Comparison of ENCODE assay signal across 8 cellular contexts in the genomic region with DNA sequence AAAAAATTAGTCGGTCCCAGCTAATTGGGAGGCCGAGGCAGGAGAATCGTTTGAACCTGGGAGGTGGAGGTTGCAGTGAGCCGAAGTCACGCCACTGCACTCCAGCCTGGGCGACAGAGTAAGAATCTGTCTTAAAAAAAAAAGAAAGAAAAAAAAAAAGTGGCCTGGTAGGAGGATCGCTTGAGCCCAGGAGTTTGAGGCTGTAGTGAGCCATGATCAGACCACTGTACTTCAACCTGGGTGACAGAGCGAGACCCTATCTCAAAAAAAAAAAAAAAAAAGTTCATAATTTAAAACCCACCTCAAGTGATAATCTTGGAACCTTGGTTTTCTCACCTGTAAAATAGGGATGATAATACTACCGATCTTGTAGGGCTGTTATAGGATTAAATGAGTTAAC. TPM values are rescaled to one million over a fixed set of nuclear protein-coding genes. Genes with fewer than 3 reads are reported as not detected.
A peak's percentile ranks its signal among the peaks of the same experiment; 100 is the strongest.
DNase-seq lines count a peak whose midpoint lies in the region; ATAC-seq and TF ChIP-seq lines count a peak whose summit lies in the region.
"Not testable (repeated sequence)": the region's sequence is repeated elsewhere in the genome, so short reads cannot be mapped to it uniquely, and the experiment has no call there.
"Had no signal": no experiment of that assay in that cellular context is flagged by ENCODE, and none has a peak within 500 bp of the region (broad histone marks: within the 10 kb centered on the region; RNA-seq: fewer than 3 reads in every experiment).

No MANE protein-coding gene starts in this region.

- H3K4me1 Mint-ChIP-seq in CD4-positive, CD25-positive, alpha-beta regulatory T cell, result peaks cover 0 to 46% (median 28%) of the 10 kb centered on the region in 4 donors
- H3K4me1 Mint-ChIP-seq in activated naive CD8-positive, alpha-beta T cell treated with anti-CD3 and anti-CD28 coated beads, Interleukin-2, amount 50 U/mL, for 24 hours, result peaks cover 34% of the 10 kb centered on the region
- peaks cover 12 to 50% (median 40%) of the 10 kb centered on the region in 7 donors for H3K4me1 Mint-ChIP-seq in naive thymus-derived CD4-positive, alpha-beta T cell
- H3K4me1 Mint-ChIP-seq in stimulated activated naive CD8-positive, alpha-beta T cell treated with anti-CD3 and anti-CD28 coated beads, Interleukin-15, amount 100 ng/mL, for 72 hours, result peaks cover 38% of the 10 kb centered on the region

- TF ChIP-seq RAD21 in SK-N-SH (IDR thresholded peaks at IDR 0.05; ENCODE audit: low read length), result not testable (repeated sequence)

- H3F3A ChIP-seq in SK-N-SH (replicated peaks; ENCODE audit: insufficient read depth), result peaks cover 35% of the 10 kb centered on the region

- H4K20me1 ChIP-seq in SK-N-SH (ENCODE audit: insufficient read depth), result not testable (repeated sequence)

- not testable (repeated sequence) for TF ChIP-seq EP300 in SK-N-SH (IDR thresholded peaks at IDR 0.05; ENCODE audit: borderline replicate concordance in 1 of 2, low read depth in 1 of 2, low read length in 1 of 2)

- H3K9me3 Mint-ChIP-seq in CD4-positive, CD25-positive, alpha-beta regulatory T cell; activated naive CD8-positive, alpha-beta T cell treated with anti-CD3 and anti-CD28 coated beads, Interleukin-2, amount 50 U/mL, for 24 hours; naive thymus-derived CD4-positive, alpha-beta T cell; stimulated activated naive CD8-positive, alpha-beta T cell treated with anti-CD3 and anti-CD28 coated beads, Interleukin-15, amount 100 ng/mL, for 72 hours: not testable (repeated sequence)

- H3K27ac Mint-ChIP-seq in CD4-positive, CD25-positive, alpha-beta regulatory T cell, result peak overlapping the region; percentile 42 to 97 (median 95)
- H3K27ac Mint-ChIP-seq in activated naive CD8-positive, alpha-beta T cell treated with anti-CD3 and anti-CD28 coated beads, Interleukin-2, amount 50 U/mL, for 24 hours, result peak overlapping the region; percentile 73
- peak overlapping the region; percentile 93 to 100 (median 97) for H3K27ac Mint-ChIP-seq in naive thymus-derived CD4-positive, alpha-beta T cell
- peak overlapping the region in 1 of 2 donors; percentile 92 for H3K27ac Mint-ChIP-seq in stimulated activated naive CD8-positive, alpha-beta T cell treated with anti-CD3 and anti-CD28 coated beads, Interleukin-15, amount 100 ng/mL, for 72 hours

- H3K9ac ChIP-seq in SK-N-SH, result peak overlapping the region; percentile 82; the same call in 1 of the 2 replicates

- not testable (repeated sequence) for H2AFZ ChIP-seq in SK-N-SH (ENCODE audit: low read depth)

- not testable (repeated sequence) for H3K9me2 ChIP-seq in SK-N-SH

- not testable (repeated sequence) for H3K4me3 ChIP-seq in CD4-positive, CD25-positive, alpha-beta regulatory T cell (ENCODE audit: low read depth, low read length); SK-N-SH (ENCODE audit: low read depth in 2 of 2, low read length in 1 of 2); naive thymus-derived CD4-positive, alpha-beta T cell (ENCODE audit: low read length)
- H3K4me3 ChIP-seq in esophagus squamous epithelium, result peak overlapping the region in 2 of 4 donors; percentile 75 to 83

- H3K36me3 Mint-ChIP-seq in CD4-positive, CD25-positive, alpha-beta regulatory T cell; naive thymus-derived CD4-positive, alpha-beta T cell: not testable (repeated sequence)
- H3K36me3 Mint-ChIP-seq in activated naive CD8-positive, alpha-beta T cell treated with anti-CD3 and anti-CD28 coated beads, Interleukin-2, amount 50 U/mL, for 24 hours (ENCODE audit: low read depth), result peaks cover 14% of the 10 kb centered on the region

- not testable (repeated sequence) for DNase-seq in CD4-positive, CD25-positive, alpha-beta regulatory T cell; SK-N-SH; activated naive CD8-positive, alpha-beta T cell treated with anti-CD3 and anti-CD28 coated beads, Interleukin-2, amount 50 U/mL, for 24 hours; esophagus squamous epithelium (lab: John Stamatoyannopoulos, UW); stimulated activated naive CD8-positive, alpha-beta T cell treated with anti-CD3 and anti-CD28 coated beads, Interleukin-15, amount 100 ng/mL, for 72 hours
- DNase-seq in naive thymus-derived CD4-positive, alpha-beta T cell, result peak in 1 of 9 donors; percentile 13

- not testable (repeated sequence) for H3K9me3 ChIP-seq in CD4-positive, CD25-positive, alpha-beta regulatory T cell (ENCODE audit: control insufficient read depth in 2 of 2, low read length in 2 of 2); SK-N-SH; esophagus squamous epithelium; naive thymus-derived CD4-positive, alpha-beta T cell (ENCODE audit: control insufficient read depth in 2 of 3, low read length in 3 of 3)

- not testable (repeated sequence) for H3K36me3 ChIP-seq in CD4-positive, CD25-positive, alpha-beta regulatory T cell (ENCODE audit: control insufficient read depth, insufficient read depth, low read length)
- H3K36me3 ChIP-seq in SK-N-SH (replicated peaks in 1 of 2; ENCODE audit: control insufficient read depth in 1 of 2, insufficient read depth in 2 of 2, low read length in 1 of 2) (peaks cover 7 to 15% of the 10 kb centered on the region in 2 experiments), esophagus squamous epithelium (peaks cover 0 to 13% (median 7%) of the 10 kb centered on the region in 3 donors)
- H3K36me3 ChIP-seq in naive thymus-derived CD4-positive, alpha-beta T cell (ENCODE audit: control insufficient read depth in 2 of 3, insufficient read depth in 3 of 3, low read length in 3 of 3), result peaks cover 0 to 17% (median 7%) of the 10 kb centered on the region in 3 experiments

- ATAC-seq in CD4-positive, CD25-positive, alpha-beta regulatory T cell (ENCODE audit: low read depth in 2 of 2); activated naive CD8-positive, alpha-beta T cell treated with anti-CD3 and anti-CD28 coated beads, Interleukin-2, amount 50 U/mL, for 24 hours; naive thymus-derived CD4-positive, alpha-beta T cell; stimulated activated naive CD8-positive, alpha-beta T cell treated with anti-CD3 and anti-CD28 coated beads, Interleukin-15, amount 100 ng/mL, for 72 hours: not testable (repeated sequence)

- H3K79me2 ChIP-seq in SK-N-SH (ENCODE audit: insufficient read depth), result peaks cover 36% of the 10 kb centered on the region

- CTCF ChIA-PET in SK-N-SH (lab: Yijun Ruan, JAX), result interaction anchor here (0.6 to 2.4 kb wide), 3 partner anchors 10 to 451 kb away, joined by 3 to 15 read pairs (median 3); a partner anchor contains a TSS
- CTCF ChIA-PET in naive thymus-derived CD4-positive, alpha-beta T cell (lab: Charles Lee), result interaction anchor here (2.3 to 3.3 kb wide), 2 partner anchors 21 to 43 kb away, joined by 16 to 33 read pairs; a partner anchor contains a TSS

- peaks cover 42% of the 10 kb centered on the region for H3K4me1 ChIP-seq in CD4-positive, CD25-positive, alpha-beta regulatory T cell (ENCODE audit: control insufficient read depth, insufficient read depth, low read length, poor library complexity, severe bottlenecking)
- H3K4me1 ChIP-seq in SK-N-SH (ENCODE audit: control insufficient read depth in 1 of 2, insufficient read depth in 2 of 2, low read depth in 1 of 2, low read length in 1 of 2) (peaks cover 6 to 17% of the 10 kb centered on the region in 2 experiments; a peak in 3 of 4 replicates), esophagus squamous epithelium (peaks cover 20 to 65% (median 42%) of the 10 kb centered on the region in 3 donors)
- peaks cover 15 to 18% of the 10 kb centered on the region in 2 donors for H3K4me1 ChIP-seq in naive thymus-derived CD4-positive, alpha-beta T cell (ENCODE audit: control insufficient read depth in 2 of 2, insufficient read depth in 2 of 2, low read length in 2 of 2)

- TF ChIP-seq POLR2A in esophagus squamous epithelium (IDR thresholded peaks at IDR 0.05), result not testable (repeated sequence)

- peak overlapping the region; percentile 82 for H3K27ac ChIP-seq in CD4-positive, CD25-positive, alpha-beta regulatory T cell (ENCODE audit: insufficient read depth, low read length, poor library complexity, severe bottlenecking)
- H3K27ac ChIP-seq in SK-N-SH (ENCODE audit: low read depth in 2 of 2, low read length in 1 of 2), result peak overlapping the region; percentile 92 to 97
- peak overlapping the region; percentile 97 to 100 (median 100) for H3K27ac ChIP-seq in esophagus squamous epithelium
- peak overlapping the region; percentile 90 for H3K27ac ChIP-seq in naive thymus-derived CD4-positive, alpha-beta T cell (ENCODE audit: low read depth, low read length)

- not testable (repeated sequence) for TF ChIP-seq CTCF in SK-N-SH (IDR thresholded peaks at IDR 0.05); esophagus squamous epithelium (IDR thresholded peaks at IDR 0.05)

- intact Hi-C loops in esophagus squamous epithelium (cut with DNase I), result loop anchor here (10.0 kb wide), 1 partner anchor 183 kb away; a partner anchor contains a TSS
- intact Hi-C loops in naive thymus-derived CD4-positive, alpha-beta T cell (cut with micrococcal nuclease), result loop anchor here (1.0 to 10.0 kb wide), 9 partner anchors 11 to 1077 kb away; a partner anchor contains a TSS

- H3K27me3 ChIP-seq in CD4-positive, CD25-positive, alpha-beta regulatory T cell (ENCODE audit: control insufficient read depth, insufficient read depth, low read length); SK-N-SH (ENCODE audit: insufficient read depth); esophagus squamous epithelium; naive thymus-derived CD4-positive, alpha-beta T cell (ENCODE audit: control insufficient read depth in 2 of 2, insufficient read depth in 2 of 2, low read length in 2 of 2): not testable (repeated sequence)

- peak overlapping the region; percentile 87 for H3K4me2 ChIP-seq in SK-N-SH

- peaks cover 25% of the 10 kb centered on the region for H3K27me3 Mint-ChIP-seq in CD4-positive, CD25-positive, alpha-beta regulatory T cell
- H3K27me3 Mint-ChIP-seq in activated naive CD8-positive, alpha-beta T cell treated with anti-CD3 and anti-CD28 coated beads, Interleukin-2, amount 50 U/mL, for 24 hours; naive thymus-derived CD4-positive, alpha-beta T cell; stimulated activated naive CD8-positive, alpha-beta T cell treated with anti-CD3 and anti-CD28 coated beads, Interleukin-15, amount 100 ng/mL, for 72 hours: not testable (repeated sequence)

- WGBS in SK-N-SH (ENCODE audit: low lambda C conversion rate), result 88% methylated on average over 9 of the region's 9 CpGs
- 69 to 76% methylated on average over 9 of the region's 9 CpGs for WGBS in esophagus squamous epithelium, 2 donors

- H3K4me3 Mint-ChIP-seq in CD4-positive, CD25-positive, alpha-beta regulatory T cell, result peak overlapping the region; percentile 87 to 96 (median 90)
- H3K4me3 Mint-ChIP-seq in activated naive CD8-positive, alpha-beta T cell treated with anti-CD3 and anti-CD28 coated beads, Interleukin-2, amount 50 U/mL, for 24 hours, result peak overlapping the region; percentile 80
- peak overlapping the region; percentile 28 to 93 (median 90) for H3K4me3 Mint-ChIP-seq in naive thymus-derived CD4-positive, alpha-beta T cell
- peak overlapping the region; percentile 87 to 89 for H3K4me3 Mint-ChIP-seq in stimulated activated naive CD8-positive, alpha-beta T cell treated with anti-CD3 and anti-CD28 coated beads, Interleukin-15, amount 100 ng/mL, for 72 hours

- POLR2A ChIA-PET in SK-N-SH (lab: Yijun Ruan, JAX), result interaction anchor here (0.8 to 1.7 kb wide), 3 partner anchors 8 to 18 kb away, joined by 3 to 6 read pairs (median 4); no protein-coding TSS in a partner anchor
- POLR2A ChIA-PET in naive thymus-derived CD4-positive, alpha-beta T cell (lab: Charles Lee), result interaction anchor here (0.7 to 7.3 kb wide), 7 partner anchors 11 to 262 kb away, joined by 3 to 60 read pairs (median 11); a partner anchor contains a TSS

RNA-seq across cellular contexts. Expression of a gene that starts 3.8 kb away (rescaled TPM):
- total RNA-seq in CD4-positive, CD25-positive, alpha-beta regulatory T cell, result 17.0 TPM
- polyA plus RNA-seq in CD4-positive, CD25-positive, alpha-beta regulatory T cell, result 1 to 10 TPM; 5.5 to 8.5 (median 5.9) TPM
- 7.1 and 10.4 TPM in 2 replicates for polyA plus RNA-seq in SK-N-SH (2012; rRNA removed)
- 6.5 and 7.6 TPM in 2 replicates for polyA plus RNA-seq in SK-N-SH (2012; cell fraction: cytosol; rRNA removed)
- polyA plus RNA-seq in SK-N-SH (2012; cell fraction: nucleus; rRNA removed), result 8.4 and 10.2 TPM in 2 replicates
- total RNA-seq in esophagus squamous epithelium, result 10 to 100 TPM; 10.2 to 24.9 (median 16.2) TPM
- 10 to 100 TPM in 4 of 5 experiments, 1 to 10 TPM in 1; 8.1 to 30.9 (median 13.5) TPM for total RNA-seq in naive thymus-derived CD4-positive, alpha-beta T cell
- polyA plus RNA-seq in naive thymus-derived CD4-positive, alpha-beta T cell, result 1 to 10 TPM; 3.3 to 6.9 TPM

RNA-seq across cellular contexts. Expression of a gene that starts 8.8 kb away (rescaled TPM):
- 1.3 TPM for total RNA-seq in CD4-positive, CD25-positive, alpha-beta regulatory T cell
- polyA plus RNA-seq in CD4-positive, CD25-positive, alpha-beta regulatory T cell, result under 1 TPM in 3 of 4 donors, not detected in 1; 0.08 to 0.55 (median 0.22) TPM
- 2.2 TPM in 2 replicates for polyA plus RNA-seq in SK-N-SH (2012; rRNA removed)
- 1.0 and 1.5 TPM in 2 replicates for polyA plus RNA-seq in SK-N-SH (2012; cell fraction: cytosol; rRNA removed)
- polyA plus RNA-seq in SK-N-SH (2012; cell fraction: nucleus; rRNA removed), result 2.9 and 4.3 TPM in 2 replicates
- 1 to 10 TPM in 3 of 4 donors, under 1 TPM in 1; 0.70 to 6.1 (median 2.4) TPM for total RNA-seq in esophagus squamous epithelium
- total RNA-seq in naive thymus-derived CD4-positive, alpha-beta T cell, result 1 to 10 TPM in 4 of 5 experiments, under 1 TPM in 1; 0.85 to 4.0 (median 2.6) TPM
- polyA plus RNA-seq in naive thymus-derived CD4-positive, alpha-beta T cell, result under 1 TPM; 0.14 to 0.60 TPM

RNA-seq across cellular contexts. Expression of a gene that starts 22.1 kb away (rescaled TPM):
- total RNA-seq in CD4-positive, CD25-positive, alpha-beta regulatory T cell, result 19.5 TPM
- 1 to 10 TPM; 3.1 to 7.6 (median 6.3) TPM for polyA plus RNA-seq in CD4-positive, CD25-positive, alpha-beta regulatory T cell
- 11.3 and 12.9 TPM in 2 replicates for polyA plus RNA-seq in SK-N-SH (2012; rRNA removed)
- polyA plus RNA-seq in SK-N-SH (2012; cell fraction: cytosol; rRNA removed), result 8.6 and 10.4 TPM in 2 replicates
- polyA plus RNA-seq in SK-N-SH (2012; cell fraction: nucleus; rRNA removed), result 8.0 and 9.5 TPM in 2 replicates
- 10 to 100 TPM in 3 of 4 donors, 1 to 10 TPM in 1; 8.9 to 17.4 (median 12.0) TPM for total RNA-seq in esophagus squamous epithelium
- total RNA-seq in naive thymus-derived CD4-positive, alpha-beta T cell, result 10 to 100 TPM; 15.2 to 44.1 (median 17.8) TPM
- polyA plus RNA-seq in naive thymus-derived CD4-positive, alpha-beta T cell, result 1 to 10 TPM; 2.7 to 4.4 TPM

RNA-seq across cellular contexts. Expression of a gene that starts 32.0 kb away (rescaled TPM):
- total RNA-seq in CD4-positive, CD25-positive, alpha-beta regulatory T cell, result not detected
- not detected for polyA plus RNA-seq in CD4-positive, CD25-positive, alpha-beta regulatory T cell
- 0.13 and 0.23 TPM in 2 replicates for polyA plus RNA-seq in SK-N-SH (2012; rRNA removed)
- 0.01 and 0.09 TPM in 2 replicates for polyA plus RNA-seq in SK-N-SH (2012; cell fraction: cytosol; rRNA removed)
- polyA plus RNA-seq in SK-N-SH (2012; cell fraction: nucleus; rRNA removed), result 0.43 and 0.52 TPM in 2 replicates
- under 1 TPM in 1 of 4 donors, not detected in 3; 0.19 TPM for total RNA-seq in esophagus squamous epithelium
- total RNA-seq in naive thymus-derived CD4-positive, alpha-beta T cell, result under 1 TPM in 2 of 5 experiments, not detected in 3; 0.12 to 0.24 TPM
- polyA plus RNA-seq in naive thymus-derived CD4-positive, alpha-beta T cell, result not detected
- total RNA-seq: left lobe of liver, NCI-H460 had no signal

RNA-seq across cellular contexts. Expression of a gene that starts 43.6 kb away (rescaled TPM):
- total RNA-seq in CD4-positive, CD25-positive, alpha-beta regulatory T cell, result 6.2 TPM
- 10 to 100 TPM; 19.1 to 48.6 (median 24.1) TPM for polyA plus RNA-seq in CD4-positive, CD25-positive, alpha-beta regulatory T cell
- 69.7 and 85.9 TPM in 2 replicates for polyA plus RNA-seq in SK-N-SH (2012; rRNA removed)
- 31.1 and 52.7 TPM in 2 replicates for polyA plus RNA-seq in SK-N-SH (2012; cell fraction: cytosol; rRNA removed)
- polyA plus RNA-seq in SK-N-SH (2012; cell fraction: nucleus; rRNA removed), result 44.1 and 51.8 TPM in 2 replicates
- total RNA-seq in esophagus squamous epithelium, result 100 to 1,000 TPM; 177 to 283 (median 236) TPM
- 10 to 100 TPM; 11.0 to 42.2 (median 13.3) TPM for total RNA-seq in naive thymus-derived CD4-positive, alpha-beta T cell
- 10 to 100 TPM; 27.6 TPM for polyA plus RNA-seq in naive thymus-derived CD4-positive, alpha-beta T cell
